8 cellular contexts compared by ENCODE assay signal in the genomic region with DNA sequence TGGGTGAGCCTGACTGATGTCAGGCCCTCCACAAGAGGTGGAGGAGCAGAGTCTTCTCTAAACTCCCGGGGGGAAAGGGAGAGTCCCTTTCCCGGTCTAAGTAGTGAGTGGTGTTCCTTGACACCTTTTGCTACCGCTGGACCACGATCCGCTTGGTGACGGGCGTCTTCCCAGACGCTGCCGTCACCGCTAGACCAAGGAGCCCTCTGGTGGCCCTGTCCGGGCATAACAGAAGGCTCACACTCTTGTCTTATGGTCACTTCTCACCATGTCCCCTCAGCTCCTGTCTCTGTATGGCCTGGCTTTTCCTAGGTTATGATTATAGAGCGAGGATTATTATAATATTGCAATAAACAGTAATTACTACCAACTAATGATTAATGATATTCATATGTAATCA. TPM values are rescaled to one million over a fixed set of nuclear protein-coding genes. Genes with fewer than 3 reads are reported as not detected.
DNase-seq lines count a peak whose midpoint lies in the region; TF ChIP-seq lines count a peak whose summit lies in the region.
"Not testable (repeated sequence)": the region's sequence is repeated elsewhere in the genome, so short reads cannot be mapped to it uniquely, and the experiment has no call there.

No MANE protein-coding gene starts in this region.

- H3K27ac ChIP-seq in AG04450 (ENCODE audit: low read depth, low read length); coronary artery; neutrophil: not testable (repeated sequence)

- peaks cover 32% of the 10 kb centered on the region for H3K36me3 ChIP-seq in neutrophil

- H3K27me3 ChIP-seq in AG04450 (ENCODE audit: control insufficient read depth, insufficient read depth, low read length); neutrophil: not testable (repeated sequence)

- H3K4me3 ChIP-seq in AG04450 (ENCODE audit: low read depth, low read length); coronary artery; neutrophil (ENCODE audit: low read depth in 1 of 2, low read length in 1 of 2): not testable (repeated sequence)

- POLR2A ChIA-PET in AG04450 (lab: Yijun Ruan, JAX), result not testable (repeated sequence)

- H3K4me1 ChIP-seq in neutrophil (ENCODE audit: control insufficient read depth in 1 of 2, insufficient read depth in 1 of 2, low read depth in 1 of 2, low read length in 1 of 2), result not testable (repeated sequence)

- TF ChIP-seq CTCF in AG04450 (IDR thresholded peaks at IDR 0.05; ENCODE audit: low read depth, low read length) (peak; percentile 63), GM20000 (IDR thresholded peaks at IDR 0.05; ENCODE audit: extremely low read depth, missing control alignments) (peak; percentile 13), coronary artery (IDR thresholded peaks at IDR 0.05) (peak; percentile 35), neutrophil (IDR thresholded peaks at IDR 0.05) (peak; percentile 86)

- CTCF ChIA-PET in AG04450 (lab: Charles Lee), result interaction anchor here (1.2 to 1.9 kb wide), 2 partner anchors 36 to 87 kb away, joined by 3 to 8 read pairs; no protein-coding TSS in a partner anchor

- not testable (repeated sequence) for DNase-seq in AG04450 (ENCODE audit: low read depth, low spot score); GM20000 (ENCODE audit: low spot score); coronary artery (ENCODE audit: low spot score)
- peak; percentile 27 for DNase-seq in T-helper 22 cell (ENCODE audit: low read depth)
- DNase-seq in activated T-helper 1 cell treated with Interleukin-2 at 50 U/mL for 16 hours (ENCODE audit: low read depth), result peak; percentile 43
- DNase-seq in hypothalamus (lab: John Stamatoyannopoulos, UW), result peak in 35 of 51 donors; percentile 1 to 76 (median 44)
- DNase-seq in stimulated activated CD4-positive, alpha-beta T cell treated with anti-CD3 and anti-CD28 coated beads, TNF-alpha, amount 100 ng/mL, for 4 hours (ENCODE audit: low read depth in 3 of 3), result peak; percentile 29 to 40 (median 29)

- H3K9me3 ChIP-seq in AG04450 (ENCODE audit: control insufficient read depth, insufficient read depth, low read length); neutrophil: not testable (repeated sequence)

RNA-seq across cellular contexts. Expression of gene FANCA, which starts 23.4 kb away (rescaled TPM):
- 6.9 and 7.3 TPM in 2 replicates for polyA plus RNA-seq in AG04450 (2011; rRNA removed)
- 16.1 and 17.5 TPM in 2 replicates for polyA minus RNA-seq in AG04450 (2011; rRNA and poly(A)+ RNA removed)

RNA-seq across cellular contexts. Expression of gene SPIRE2, which starts 35.2 kb away (rescaled TPM):
- polyA plus RNA-seq in AG04450 (2011; rRNA removed), result 1.5 and 2.5 TPM in 2 replicates
- 2.0 and 2.8 TPM in 2 replicates for polyA minus RNA-seq in AG04450 (2011; rRNA and poly(A)+ RNA removed)

Comparison
In these comparisons a context has a peak if more than half of its experiments do, and no peak if none do; other contexts are left out.
1. CTCF ChIP-seq: peak in every context shown above with its lines; median percentile 86 in neutrophil; 63 in AG04450; 35 in coronary artery; 13 in GM20000.